2 cellular contexts compared by ENCODE assay signal in the genomic region with DNA sequence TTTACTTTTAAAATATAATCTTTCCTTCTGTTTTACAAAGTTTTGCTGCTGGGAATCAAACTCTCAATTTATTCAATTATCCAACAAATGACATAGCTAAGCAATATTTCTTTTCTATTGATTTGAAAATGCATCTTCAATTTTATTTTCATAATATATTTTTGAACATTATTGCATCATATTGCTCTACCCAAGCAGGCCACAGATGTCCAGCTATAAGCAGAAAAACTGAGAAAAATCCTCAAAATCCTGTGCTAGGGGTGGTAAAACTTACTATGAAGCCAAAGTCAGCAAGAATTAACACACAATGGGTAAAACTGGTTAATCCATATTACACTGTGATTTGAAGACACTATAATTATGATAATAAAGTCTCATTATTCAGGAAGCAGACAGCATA.
TF ChIP-seq lines count a peak whose summit lies in the region.

No MANE protein-coding gene starts in this region.

TF ChIP-seq in HepG2, 621 proteins besides CTCF, POLR2A, EP300 and RAD21:
- peak; percentile 49; the same call in 1 of the 2 replicates for TF ChIP-seq CEBPB (IDR thresholded peaks at IDR 0.05; ENCODE audit: borderline replicate concordance, low read depth, low read length)
- TF ChIP-seq ZKSCAN1 (IDR thresholded peaks at IDR 0.05; ENCODE audit: low read length): no peak
TF ChIP-seq in HepG2: peak in this region for 1.

TF ChIP-seq in HEK293, 187 proteins besides CTCF, POLR2A, EP300 and RAD21:
- TF ChIP-seq, protein P1, sequence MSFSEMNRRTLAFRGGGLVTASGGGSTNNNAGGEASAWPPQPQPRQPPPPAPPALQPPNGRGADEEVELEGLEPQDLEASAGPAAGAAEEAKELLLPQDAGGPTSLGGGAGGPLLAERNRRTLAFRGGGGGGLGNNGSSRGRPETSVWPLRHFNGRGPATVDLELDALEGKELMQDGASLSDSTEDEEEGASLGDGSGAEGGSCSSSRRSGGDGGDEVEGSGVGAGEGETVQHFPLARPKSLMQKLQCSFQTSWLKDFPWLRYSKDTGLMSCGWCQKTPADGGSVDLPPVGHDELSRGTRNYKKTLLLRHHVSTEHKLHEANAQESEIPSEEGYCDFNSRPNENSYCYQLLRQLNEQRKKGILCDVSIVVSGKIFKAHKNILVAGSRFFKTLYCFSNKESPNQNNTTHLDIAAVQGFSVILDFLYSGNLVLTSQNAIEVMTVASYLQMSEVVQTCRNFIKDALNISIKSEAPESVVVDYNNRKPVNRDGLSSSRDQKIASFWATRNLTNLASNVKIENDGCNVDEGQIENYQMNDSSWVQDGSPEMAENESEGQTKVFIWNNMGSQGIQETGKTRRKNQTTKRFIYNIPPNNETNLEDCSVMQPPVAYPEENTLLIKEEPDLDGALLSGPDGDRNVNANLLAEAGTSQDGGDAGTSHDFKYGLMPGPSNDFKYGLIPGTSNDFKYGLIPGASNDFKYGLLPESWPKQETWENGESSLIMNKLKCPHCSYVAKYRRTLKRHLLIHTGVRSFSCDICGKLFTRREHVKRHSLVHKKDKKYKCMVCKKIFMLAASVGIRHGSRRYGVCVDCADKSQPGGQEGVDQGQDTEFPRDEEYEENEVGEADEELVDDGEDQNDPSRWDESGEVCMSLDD (tag by site-specific recombination; IDR thresholded peaks at IDR 0.05): no peak
- peak; percentile 70 for TF ChIP-seq SP7 (tag by site-specific recombination; IDR thresholded peaks at IDR 0.05)
